20 cellular contexts compared by ENCODE assay signal in genomic region chr1:234765181-234765580, GRCh38.
"Had no signal": no experiment of that assay in that cellular context is flagged by ENCODE, and none has a peak within 500 bp of the region (broad histone marks: within the 10 kb centered on the region; RNA-seq: fewer than 3 reads in every experiment).

No MANE protein-coding gene starts in this region.

- H3K4me3 ChIP-seq: esophagus muscularis mucosa, gastroesophageal sphincter, ovary, right atrium auricular region, testis, tibial nerve, upper lobe of right lung, vagina had no signal

- FAIRE-seq: small intestine had no signal

- H3K27me3 ChIP-seq: esophagus muscularis mucosa, gastroesophageal sphincter, ovary, right atrium auricular region, testis, tibial nerve, upper lobe of right lung, vagina had no signal

- H3K4me1 ChIP-seq: right atrium auricular region had no signal

- H3K9me3 ChIP-seq: esophagus muscularis mucosa, gastroesophageal sphincter, ovary, right atrium auricular region, testis, tibial nerve, upper lobe of right lung, vagina had no signal

- DNase-seq: effector memory CD8-positive, alpha-beta T cell; glutamatergic neuron; islet precursor cell; mammary epithelial cell; naive thymus-derived CD4-positive, alpha-beta T cell; nucleus accumbens; ovary; small intestine; stimulated activated CD4-positive, alpha-beta T cell treated with anti-CD3 and anti-CD28 coated beads, Interleukin-12 subunit alpha, Interleukin-12 subunit beta, amount 100 ng/mL, for 4 hours; testis; upper lobe of right lung had no signal

- H3K27ac ChIP-seq: epithelial cell of prostate, esophagus muscularis mucosa, gastroesophageal sphincter, ovary, right atrium auricular region, testis, tibial nerve, upper lobe of right lung, vagina had no signal

- H3K27me3 Mint-ChIP-seq: naive thymus-derived CD4-positive, alpha-beta T cell; stimulated activated naive CD8-positive, alpha-beta T cell treated with anti-CD3 and anti-CD28 coated beads, Interleukin-15, Interleukin-2, amounts not matched to agents 100 ng/mL and 50 ng/mL, for 24 hours had no signal

- H3K9me3 Mint-ChIP-seq: dendritic cell treated with granulocyte-macrophage colony-stimulating factor and Interleukin-4, amounts not matched to agents 40 ng/mL and 50 ng/mL, for 4 days; effector memory CD8-positive, alpha-beta T cell; stimulated activated naive CD8-positive, alpha-beta T cell treated with anti-CD3 and anti-CD28 coated beads, Interleukin-15, Interleukin-2, amounts not matched to agents 100 ng/mL and 50 ng/mL, for 24 hours had no signal

- ATAC-seq: effector memory CD8-positive, alpha-beta T cell; gastroesophageal sphincter; naive thymus-derived CD4-positive, alpha-beta T cell; upper lobe of right lung had no signal

- H3K4me3 Mint-ChIP-seq: dendritic cell treated with granulocyte-macrophage colony-stimulating factor and Interleukin-4, amounts not matched to agents 40 ng/mL and 50 ng/mL, for 4 days; effector memory CD8-positive, alpha-beta T cell; neural crest cell; stimulated activated naive CD8-positive, alpha-beta T cell treated with anti-CD3 and anti-CD28 coated beads, Interleukin-15, Interleukin-2, amounts not matched to agents 100 ng/mL and 50 ng/mL, for 24 hours had no signal

- H3K27ac Mint-ChIP-seq: dendritic cell treated with granulocyte-macrophage colony-stimulating factor and Interleukin-4, amounts not matched to agents 40 ng/mL and 50 ng/mL, for 4 days had no signal

- H3K36me3 ChIP-seq: esophagus muscularis mucosa, gastroesophageal sphincter, ovary, right atrium auricular region, tibial nerve, upper lobe of right lung, vagina had no signal
